In genomic region chr1:199550384-199551067, GRCh38 we compare ENCODE assay signal across 1 cellular context.
TF ChIP-seq lines count a peak whose summit lies in the region.

No MANE protein-coding gene starts in this region.

TF ChIP-seq in GM23338, 12 proteins besides CTCF, POLR2A, EP300 and RAD21 (continued from another document):
- TF ChIP-seq REST (IDR thresholded peaks at IDR 0.05; ENCODE audit: unreplicated experiment) = no peak
